8 cellular contexts compared by ENCODE assay signal in genomic region chr16:67456383-67457140, GRCh38. TPM values are rescaled to one million over a fixed set of nuclear protein-coding genes. Genes with fewer than 3 reads are reported as not detected.
DNase-seq lines count a peak whose midpoint lies in the region; ATAC-seq and TF ChIP-seq lines count a peak whose summit lies in the region.

No MANE protein-coding gene starts in this region.

- no peaks in the 10 kb centered on the region for H3K9me3 Mint-ChIP-seq in dendritic cell treated with granulocyte-macrophage colony-stimulating factor and Interleukin-4, amounts not matched to agents 40 ng/mL and 50 ng/mL, for 4 days

- TF ChIP-seq CTCF in AG04450 (IDR thresholded peaks at IDR 0.05; ENCODE audit: low read depth, low read length) (peak; percentile 62), mucosa of descending colon (IDR thresholded peaks at IDR 0.05) (peak; percentile 58)

- H3K4me3 ChIP-seq in AG04450 (ENCODE audit: low read depth, low read length) (no peak overlapping the region), mucosa of descending colon (no peak overlapping the region)

- peaks cover 88% of the 10 kb centered on the region for H3K36me3 Mint-ChIP-seq in dendritic cell treated with granulocyte-macrophage colony-stimulating factor and Interleukin-4, amounts not matched to agents 40 ng/mL and 50 ng/mL, for 4 days (ENCODE audit: low read depth)

- H3K27ac ChIP-seq in AG04450 (ENCODE audit: low read depth, low read length) = peak overlapping the region; percentile 47

- peak; percentile 36 for ATAC-seq in mucosa of descending colon

- H3K4me1 ChIP-seq in mucosa of descending colon (ENCODE audit: low read depth) = peaks cover 79% of the 10 kb centered on the region

- H3K9me3 ChIP-seq in AG04450 (ENCODE audit: control insufficient read depth, insufficient read depth, low read length) (no peaks in the 10 kb centered on the region), mucosa of descending colon (no peaks in the 10 kb centered on the region)

- no peaks in the 10 kb centered on the region for H3K27me3 ChIP-seq in AG04450 (ENCODE audit: control insufficient read depth, insufficient read depth, low read length)

- H3K27me3 Mint-ChIP-seq in dendritic cell treated with granulocyte-macrophage colony-stimulating factor and Interleukin-4, amounts not matched to agents 40 ng/mL and 50 ng/mL, for 4 days = no peaks in the 10 kb centered on the region

- H3K4me3 Mint-ChIP-seq in dendritic cell treated with granulocyte-macrophage colony-stimulating factor and Interleukin-4, amounts not matched to agents 40 ng/mL and 50 ng/mL, for 4 days = no peak overlapping the region

- no peaks in the 10 kb centered on the region for H3K36me3 ChIP-seq in mucosa of descending colon (ENCODE audit: low read depth)

- POLR2A ChIA-PET in AG04450 (lab: Yijun Ruan, JAX) = interaction anchor here (0.6 to 1.3 kb wide), 4 partner anchors 9 to 42 kb away, joined by 3 to 8 read pairs (median 4); partner anchors contain the start of gene ATP6V0D1

- DNase-seq in AG04450 (ENCODE audit: low read depth, low spot score) = no peak
- peak; percentile 71 for DNase-seq in LHCN-M2 (ENCODE audit: low read depth)
- peak; percentile 80 to 83 (median 81) for DNase-seq in mucosa of descending colon
- no peak for DNase-seq in AML-193 (lab: John Stamatoyannopoulos, UW)
- DNase-seq in foreskin melanocyte = no peak
- DNase-seq in activated gamma-delta T cell treated with Interleukin-2 at 50 U/mL for 16 hours = no peak
- no peak for DNase-seq in T-helper 1 cell

- CTCF ChIA-PET in AG04450 (lab: Charles Lee) = interaction anchor here (0.6 to 3.8 kb wide), 5 partner anchors 9 to 319 kb away, joined by 4 to 20 read pairs (median 8); no protein-coding TSS in a partner anchor

- peaks cover 74% of the 10 kb centered on the region for H3K4me1 Mint-ChIP-seq in dendritic cell treated with granulocyte-macrophage colony-stimulating factor and Interleukin-4, amounts not matched to agents 40 ng/mL and 50 ng/mL, for 4 days (ENCODE audit: low read depth)

- intact Hi-C loops in dendritic cell treated with granulocyte-macrophage colony-stimulating factor and Interleukin-4, amounts not matched to agents 40 ng/mL and 50 ng/mL, for 4 days (cut with micrococcal nuclease) = no loop called here
- intact Hi-C loops in mucosa of descending colon (cut with DNase I, micrococcal nuclease) = no loop called here

- H3K27ac Mint-ChIP-seq in dendritic cell treated with granulocyte-macrophage colony-stimulating factor and Interleukin-4, amounts not matched to agents 40 ng/mL and 50 ng/mL, for 4 days = peak overlapping the region; percentile 32

RNA-seq across cellular contexts. Expression of gene ATP6V0D1, which starts 24.4 kb away (rescaled TPM):
- 101 and 121 TPM in 2 replicates for polyA plus RNA-seq in AG04450 (2011; rRNA removed)
- polyA minus RNA-seq in AG04450 (2011; rRNA and poly(A)+ RNA removed) = 164 and 206 TPM in 2 replicates
- total RNA-seq in LHCN-M2 (2014; rRNA removed) = 147 and 156 TPM in 2 replicates
- polyA plus RNA-seq in LHCN-M2 (2012) = 196 TPM
- total RNA-seq in mucosa of descending colon = 100 to 1,000 TPM; 152 to 253 (median 228) TPM

RNA-seq across cellular contexts. Expression of gene HSD11B2, which starts 25.6 kb away (rescaled TPM):
- polyA plus RNA-seq in AG04450 (2011; rRNA removed) = 0.07 TPM in 1 of 2 replicates, not detected in the other
- polyA minus RNA-seq in AG04450 (2011; rRNA and poly(A)+ RNA removed) = not detected in 2 replicates
- total RNA-seq in LHCN-M2 (2014; rRNA removed) = 0.17 and 0.58 TPM in 2 replicates
- polyA plus RNA-seq in LHCN-M2 (2012) = 0.09 TPM
- total RNA-seq in mucosa of descending colon = 100 to 1,000 TPM; 322 to 765 (median 646) TPM

RNA-seq across cellular contexts. Expression of gene AGRP, which starts 26.8 kb away (rescaled TPM):
- not detected in 2 replicates for polyA plus RNA-seq in AG04450 (2011; rRNA removed)
- polyA minus RNA-seq in AG04450 (2011; rRNA and poly(A)+ RNA removed) = not detected in 2 replicates
- total RNA-seq in LHCN-M2 (2014; rRNA removed) = not detected in 2 replicates
- 0.09 TPM for polyA plus RNA-seq in LHCN-M2 (2012)
- total RNA-seq in mucosa of descending colon = not detected

RNA-seq across cellular contexts. Expression of gene ZDHHC1, which starts 40.3 kb away (rescaled TPM):
- polyA plus RNA-seq in AG04450 (2011; rRNA removed) = 1.9 and 2.7 TPM in 2 replicates
- 2.6 and 4.6 TPM in 2 replicates for polyA minus RNA-seq in AG04450 (2011; rRNA and poly(A)+ RNA removed)
- total RNA-seq in LHCN-M2 (2014; rRNA removed) (9.9 and 13.5 TPM in 2 replicates), mucosa of descending colon (10 to 100 TPM in 1 of 3 donors, 1 to 10 TPM in 2; 9.2 to 12.3 (median 10.0) TPM)
- 6.9 TPM for polyA plus RNA-seq in LHCN-M2 (2012)

Comparison
In these comparisons a context has a peak if more than half of its experiments do, and no peak if none do; other contexts are left out.
1. DNase-seq: peak in LHCN-M2 (single experiment) and mucosa of descending colon (3 of 3); none in AG04450 (single experiment), AML-193 (0 of 2), foreskin melanocyte (single experiment), activated gamma-delta T cell treated with Interleukin-2 at 50 U/mL for 16 hours (single experiment) and T-helper 1 cell (0 of 5).
2. RNA of gene HSD11B2, which starts 25.6 kb away (total RNA-seq): 322 to 765 TPM in mucosa of descending colon; 0.17 to 0.58 TPM in LHCN-M2; every median in the first group is over 100 times any median in the second.